ENCODE assay signal across 23 cellular contexts in the genomic region with DNA sequence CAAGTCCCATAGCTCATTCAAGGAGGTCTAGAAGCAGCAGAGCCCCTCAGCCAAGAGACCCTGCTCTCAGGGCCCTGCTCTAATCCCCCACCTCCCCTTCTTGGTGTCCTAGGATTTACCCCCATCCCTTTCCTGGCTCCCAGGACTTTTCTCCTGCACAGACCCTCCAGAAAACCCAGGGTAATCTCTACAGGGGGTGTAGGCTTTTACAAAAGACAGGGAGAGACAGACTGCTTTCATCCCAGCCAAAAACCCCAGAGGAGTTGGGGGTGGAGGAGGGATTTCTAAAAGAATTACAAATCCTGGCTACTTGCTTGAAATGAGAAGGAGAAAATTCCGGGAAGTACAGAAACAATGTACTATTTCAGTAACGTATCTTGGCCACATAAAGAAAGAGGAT.
DNase-seq lines count a peak whose midpoint lies in the region; ATAC-seq and TF ChIP-seq lines count a peak whose summit lies in the region.
"Had no signal": no experiment of that assay in that cellular context is flagged by ENCODE, and none has a peak within 500 bp of the region (broad histone marks: within the 10 kb centered on the region; RNA-seq: fewer than 3 reads in every experiment).

No MANE protein-coding gene starts in this region.

- H3K4ac ChIP-seq in mesenchymal stem cell (ENCODE audit: low read depth in 1 of 2, low read length in 2 of 2): no peak overlapping the region

- peaks cover 11% of the 10 kb centered on the region; the same call in 1 of the 2 replicates for H3K9me2 ChIP-seq in GM23338 (ENCODE audit: insufficient read depth)
- H3K9me2 ChIP-seq in PC-9 (ENCODE audit: insufficient read depth): no peaks in the 10 kb centered on the region

- DNase-seq in GM23338 (ENCODE audit: low spot score) (peak; percentile 3), PC-9 (no peak), neural progenitor cell (ENCODE audit: low spot score) (peak; percentile 46), Calu3 (no peak), mesenchymal stem cell (no peak), DMS 273 treated with DMSO at 0.1 percent for 48 hours (lab: John Stamatoyannopoulos, UW) (no peak)
- no peak for DNase-seq in activated CD4-positive, alpha-beta T cell treated with anti-CD3 and anti-CD28 coated beads, Interleukin-2, amount 10 ng/mL, durations not matched to agents 7 days and 5 days
- DNase-seq: 8988T; ACHN; AML-193; BE2C; CD4-positive, alpha-beta T cell; CD8-positive, alpha-beta memory T cell; COR-L47; DMS79; EL; GDM1; H9 had no signal

- peaks cover 2% of the 10 kb centered on the region for H3K27me3 Mint-ChIP-seq in GM23338 (ENCODE audit: insufficient read depth, low read depth, poor library complexity)
- H3K27me3 Mint-ChIP-seq in neural progenitor cell (ENCODE audit: insufficient read depth, low read depth): no peaks in the 10 kb centered on the region
- no peaks in the 10 kb centered on the region for H3K27me3 Mint-ChIP-seq in Calu3 (ENCODE audit: unreplicated experiment)
- H3K27me3 Mint-ChIP-seq in activated CD4-positive, alpha-beta T cell treated with anti-CD3 and anti-CD28 coated beads, Interleukin-2, amount 10 ng/mL, durations not matched to agents 7 days and 5 days: peaks cover 1% of the 10 kb centered on the region
- H3K27me3 Mint-ChIP-seq: CD4-positive, alpha-beta T cell; CD8-positive, alpha-beta memory T cell had no signal

- H3K4me3 Mint-ChIP-seq in GM23338 (no peak overlapping the region), neural progenitor cell (no peak overlapping the region), Calu3 (ENCODE audit: low read depth, unreplicated experiment) (no peak overlapping the region)
- H3K4me3 Mint-ChIP-seq in activated CD4-positive, alpha-beta T cell treated with anti-CD3 and anti-CD28 coated beads, Interleukin-2, amount 10 ng/mL, durations not matched to agents 7 days and 5 days: no peak overlapping the region
- H3K4me3 Mint-ChIP-seq: CD14-positive monocyte; CD4-positive, alpha-beta T cell; CD8-positive, alpha-beta memory T cell; H9 had no signal

- H3K79me1 ChIP-seq in mesenchymal stem cell (replicated peaks; ENCODE audit: low read length, poor library complexity, severe bottlenecking): no peaks in the 10 kb centered on the region

- H3F3A ChIP-seq in GM23338 (replicated peaks; ENCODE audit: low read depth) (no peaks in the 10 kb centered on the region), PC-9 (ENCODE audit: insufficient read depth, low read depth) (no peaks in the 10 kb centered on the region), neural progenitor cell (ENCODE audit: low read depth) (peaks cover 5% of the 10 kb centered on the region)

- H3K4me3 ChIP-seq in GM23338 (no peak overlapping the region), PC-9 (no peak overlapping the region), ectodermal cell (ENCODE audit: insufficient read depth, low read depth, low read length) (no peak overlapping the region), neural progenitor cell (no peak overlapping the region), mesenchymal stem cell (ENCODE audit: insufficient read depth in 1 of 2, low read depth in 1 of 2, low read length in 2 of 2) (no peak overlapping the region)
- H3K4me3 ChIP-seq: A549; BLaER1 treated with 17β-estradiol and CSF1 and Interleukin-3, amounts not matched to agents 10 nM and 100 nM had no signal

- H3K9me3 ChIP-seq in PC-9 (ENCODE audit: insufficient read depth, low read depth) (no peaks in the 10 kb centered on the region; the same call in 1 of the 2 replicates), ectodermal cell (ENCODE audit: control insufficient read depth, low read length) (no peaks in the 10 kb centered on the region), neural progenitor cell (ENCODE audit: low read depth) (no peaks in the 10 kb centered on the region), mesenchymal stem cell (ENCODE audit: control insufficient read depth, low read length) (no peaks in the 10 kb centered on the region)
- H3K9me3 ChIP-seq: A549; BE2C; BLaER1 treated with 17β-estradiol and CSF1 and Interleukin-3, amounts not matched to agents 10 nM and 100 nM had no signal

- no TSS peak for BruUV-seq in PC-9 (replicated peaks; lab: Mats Ljungman, UMichigan)
- BruUV-seq in Calu3 (replicated peaks; lab: Mats Ljungman, UMichigan): no TSS peak

- H3K4me2 ChIP-seq in GM23338: no peak overlapping the region
- no peak overlapping the region for H3K4me2 ChIP-seq in PC-9
- H3K4me2 ChIP-seq in neural progenitor cell: peak overlapping the region; percentile 61
- H3K4me2 ChIP-seq in mesenchymal stem cell (ENCODE audit: low read length, poor library complexity, severe bottlenecking): no peak overlapping the region
- H3K4me2 ChIP-seq: A549 had no signal

- H2BK12ac ChIP-seq in mesenchymal stem cell (ENCODE audit: low read length in 2 of 2): no peak overlapping the region

- H4K91ac ChIP-seq in mesenchymal stem cell (ENCODE audit: low read length): no peak overlapping the region

- H3K9ac ChIP-seq in neural progenitor cell: no peak overlapping the region
- H3K9ac ChIP-seq in mesenchymal stem cell (ENCODE audit: low read length): no peak overlapping the region
- H3K9ac ChIP-seq: BLaER1 treated with 17β-estradiol and CSF1 and Interleukin-3, amounts not matched to agents 10 nM and 100 nM had no signal

- H3K4me1 ChIP-seq in GM23338 (ENCODE audit: insufficient read depth) (no peaks in the 10 kb centered on the region), PC-9 (replicated peaks; ENCODE audit: insufficient read depth) (no peaks in the 10 kb centered on the region), ectodermal cell (ENCODE audit: control insufficient read depth, insufficient read depth, low read length) (peaks cover 5% of the 10 kb centered on the region), neural progenitor cell (peaks cover 11% of the 10 kb centered on the region), mesenchymal stem cell (ENCODE audit: control insufficient read depth, insufficient read depth, low read depth, low read length) (no peaks in the 10 kb centered on the region)
- H3K4me1 ChIP-seq: A549, BE2C had no signal

- H2AK5ac ChIP-seq in mesenchymal stem cell (ENCODE audit: low read length, severe bottlenecking): no peak overlapping the region

- POLR2A ChIA-PET in PC-9 (lab: Charles Lee; ENCODE audit: unreplicated experiment): interaction anchor here (0.6 kb wide), 1 partner anchor 1152 kb away, joined by 4 read pairs; no protein-coding TSS in a partner anchor
- POLR2A ChIA-PET in activated CD4-positive, alpha-beta T cell treated with anti-CD3 and anti-CD28 coated beads, Interleukin-2, amount 10 ng/mL, durations not matched to agents 7 days and 5 days (lab: Charles Lee): no interaction called here

- no peak overlapping the region for H3K23ac ChIP-seq in mesenchymal stem cell (ENCODE audit: low read length in 2 of 2)

- H3K27me3 ChIP-seq in GM23338 (ENCODE audit: insufficient read depth) (no peaks in the 10 kb centered on the region), PC-9 (ENCODE audit: insufficient read depth, low read depth) (peaks cover 81% of the 10 kb centered on the region), ectodermal cell (ENCODE audit: control insufficient read depth, insufficient read depth, low read length, poor library complexity, severe bottlenecking) (no peaks in the 10 kb centered on the region), neural progenitor cell (no peaks in the 10 kb centered on the region), mesenchymal stem cell (ENCODE audit: control insufficient read depth in 1 of 2, insufficient read depth in 1 of 2, low read length in 2 of 2) (peaks cover 0 to 2% of the 10 kb centered on the region in 2 experiments)
- H3K27me3 ChIP-seq: BLaER1 treated with 17β-estradiol and CSF1 and Interleukin-3, amounts not matched to agents 10 nM and 100 nM had no signal

- no peak overlapping the region for H4K8ac ChIP-seq in mesenchymal stem cell (ENCODE audit: low read length)

- H3K4me1 Mint-ChIP-seq in GM23338 (peaks cover 12% of the 10 kb centered on the region), neural progenitor cell (peaks cover 6% of the 10 kb centered on the region), Calu3 (ENCODE audit: low read depth, unreplicated experiment) (no peaks in the 10 kb centered on the region)
- peaks cover 5% of the 10 kb centered on the region for H3K4me1 Mint-ChIP-seq in activated CD4-positive, alpha-beta T cell treated with anti-CD3 and anti-CD28 coated beads, Interleukin-2, amount 10 ng/mL, durations not matched to agents 7 days and 5 days

- H4K20me1 ChIP-seq in GM23338 (replicated peaks; ENCODE audit: insufficient read depth) (no peaks in the 10 kb centered on the region), PC-9 (ENCODE audit: insufficient read depth) (no peaks in the 10 kb centered on the region), neural progenitor cell (ENCODE audit: low read depth) (no peaks in the 10 kb centered on the region)
- H4K20me1 ChIP-seq: BLaER1 treated with 17β-estradiol and CSF1 and Interleukin-3, amounts not matched to agents 10 nM and 100 nM had no signal

- intact Hi-C loops in PC-9 (cut with micrococcal nuclease; ENCODE audit: unreplicated experiment) (no loop called here), Calu3 (cut with micrococcal nuclease; ENCODE audit: unreplicated experiment) (no loop called here)

- no peak overlapping the region for H3K27ac ChIP-seq in GM23338 (ENCODE audit: low read depth)
- no peak overlapping the region for H3K27ac ChIP-seq in PC-9
- peak overlapping the region; percentile 6 for H3K27ac ChIP-seq in ectodermal cell (ENCODE audit: insufficient read depth, low read depth, low read length, poor library complexity, severe bottlenecking)
- H3K27ac ChIP-seq in neural progenitor cell: no peak overlapping the region
- H3K27ac ChIP-seq in mesenchymal stem cell (ENCODE audit: low read length, poor library complexity, severe bottlenecking): no peak overlapping the region
- H3K27ac ChIP-seq: A549; BLaER1 treated with 17β-estradiol and CSF1 and Interleukin-3, amounts not matched to agents 10 nM and 100 nM had no signal

- H3K36me3 ChIP-seq in GM23338 (ENCODE audit: insufficient read depth) (no peaks in the 10 kb centered on the region), PC-9 (ENCODE audit: low read depth) (no peaks in the 10 kb centered on the region), ectodermal cell (ENCODE audit: control insufficient read depth, insufficient read depth, low read length) (no peaks in the 10 kb centered on the region), neural progenitor cell (no peaks in the 10 kb centered on the region), mesenchymal stem cell (ENCODE audit: control insufficient read depth in 1 of 2, insufficient read depth in 2 of 2, low read depth in 1 of 2, low read length in 2 of 2) (no peaks in the 10 kb centered on the region)
- H3K36me3 ChIP-seq: BE2C; BLaER1 treated with 17β-estradiol and CSF1 and Interleukin-3, amounts not matched to agents 10 nM and 100 nM had no signal

- 62% methylated on average over 2 of the region's 2 CpGs for WGBS in ectodermal cell, 2 experiments
- 89% methylated on average over 2 of the region's 2 CpGs for WGBS in mesenchymal stem cell

- TF ChIP-seq CTCF in GM23338 (conservative IDR thresholded peaks at IDR 0.05; ENCODE audit: low read depth in 2 of 2): no peak
- no peak for TF ChIP-seq CTCF in PC-9 (conservative IDR thresholded peaks at IDR 0.05)
- no peak for TF ChIP-seq CTCF in neural progenitor cell (IDR thresholded peaks at IDR 0.05)
- TF ChIP-seq CTCF in Calu3 (IDR thresholded peaks at IDR 0.05; ENCODE audit: unreplicated experiment): no peak

- CTCF ChIA-PET in PC-9 (lab: Charles Lee) (no interaction called here), Calu3 (lab: Charles Lee) (no interaction called here)
- CTCF ChIA-PET in activated CD4-positive, alpha-beta T cell treated with anti-CD3 and anti-CD28 coated beads, Interleukin-2, amount 10 ng/mL, durations not matched to agents 7 days and 5 days (lab: Charles Lee): no interaction called here

- no peak overlapping the region for H3K14ac ChIP-seq in mesenchymal stem cell (ENCODE audit: low read length in 2 of 2)

- peak overlapping the region; percentile 16; the same call in 1 of the 2 replicates for H3K27ac Mint-ChIP-seq in GM23338
- no peak overlapping the region for H3K27ac Mint-ChIP-seq in neural progenitor cell
- H3K27ac Mint-ChIP-seq in Calu3 (ENCODE audit: unreplicated experiment): no peak overlapping the region
- no peak overlapping the region for H3K27ac Mint-ChIP-seq in activated CD4-positive, alpha-beta T cell treated with anti-CD3 and anti-CD28 coated beads, Interleukin-2, amount 10 ng/mL, durations not matched to agents 7 days and 5 days
- H3K27ac Mint-ChIP-seq: CD14-positive monocyte; CD4-positive, alpha-beta T cell; CD8-positive, alpha-beta memory T cell; H9 had no signal

- no peak overlapping the region for H2BK120ac ChIP-seq in mesenchymal stem cell (ENCODE audit: low read depth, low read length)

- H2AFZ ChIP-seq in GM23338 (peak overlapping the region; percentile 64; the same call in 1 of the 2 replicates), PC-9 (peak overlapping the region; percentile 29; the same call in 1 of the 2 replicates), neural progenitor cell (replicated peaks) (peak overlapping the region; percentile 22), mesenchymal stem cell (ENCODE audit: low read depth, low read length) (no peak overlapping the region)

- H3K36me3 Mint-ChIP-seq in GM23338 (ENCODE audit: low read depth) (no peaks in the 10 kb centered on the region), neural progenitor cell (no peaks in the 10 kb centered on the region), Calu3 (ENCODE audit: insufficient read depth, unreplicated experiment) (no peaks in the 10 kb centered on the region)
- no peaks in the 10 kb centered on the region for H3K36me3 Mint-ChIP-seq in activated CD4-positive, alpha-beta T cell treated with anti-CD3 and anti-CD28 coated beads, Interleukin-2, amount 10 ng/mL, durations not matched to agents 7 days and 5 days (ENCODE audit: low read depth)
- H3K36me3 Mint-ChIP-seq: CD14-positive monocyte; CD8-positive, alpha-beta memory T cell had no signal

- ATAC-seq in GM23338: peak; percentile 64
- ATAC-seq: A549, HCT116 had no signal

- H2BK15ac ChIP-seq in mesenchymal stem cell (ENCODE audit: low read depth, poor library complexity, severe bottlenecking): no peak overlapping the region

- H3K18ac ChIP-seq in mesenchymal stem cell (ENCODE audit: low read depth in 1 of 2, low read length in 2 of 2): no peak overlapping the region

- H3K79me2 ChIP-seq in GM23338 (replicated peaks; ENCODE audit: insufficient read depth) (no peaks in the 10 kb centered on the region), PC-9 (ENCODE audit: low read depth) (no peaks in the 10 kb centered on the region), neural progenitor cell (ENCODE audit: low read depth) (no peaks in the 10 kb centered on the region)

- no peaks in the 10 kb centered on the region for H3K9me3 Mint-ChIP-seq in GM23338
- no peaks in the 10 kb centered on the region for H3K9me3 Mint-ChIP-seq in neural progenitor cell
- no peaks in the 10 kb centered on the region for H3K9me3 Mint-ChIP-seq in Calu3 (ENCODE audit: low read depth, unreplicated experiment)
- H3K9me3 Mint-ChIP-seq in activated CD4-positive, alpha-beta T cell treated with anti-CD3 and anti-CD28 coated beads, Interleukin-2, amount 10 ng/mL, durations not matched to agents 7 days and 5 days: peaks cover 6% of the 10 kb centered on the region
- H3K9me3 Mint-ChIP-seq: H9 had no signal

- no peak overlapping the region for H2BK5ac ChIP-seq in mesenchymal stem cell (ENCODE audit: low read depth, low read length, poor library complexity, severe bottlenecking)

Comparison
In these comparisons a context has a peak if more than half of its experiments do, and no peak if none do; other contexts are left out.
1. DNase-seq: peak in GM23338 (single experiment) and neural progenitor cell (single experiment); none in PC-9 (0 of 2), Calu3 (single experiment), mesenchymal stem cell (single experiment), DMS 273 treated with DMSO at 0.1 percent for 48 hours (single experiment) and activated CD4-positive, alpha-beta T cell treated with anti-CD3 and anti-CD28 coated beads, Interleukin-2, amount 10 ng/mL, durations not matched to agents 7 days and 5 days (single experiment).